In genomic region chr12:52032797-52033505, GRCh38 we compare ENCODE assay signal across 8 cellular contexts. TPM values are rescaled to one million over a fixed set of nuclear protein-coding genes. Genes with fewer than 3 reads are reported as not detected.
A peak's percentile ranks its signal among the peaks of the same experiment; 100 is the strongest.
DNase-seq lines count a peak whose midpoint lies in the region; ATAC-seq, FAIRE-seq and TF ChIP-seq lines count a peak whose summit lies in the region.

No MANE protein-coding gene starts in this region.

- peak; percentile 91 for ATAC-seq in HG03442 (IDR thresholded peaks at IDR 0.05; ENCODE audit: unreplicated experiment)

- H3K4me3 ChIP-seq in BE2C (ENCODE audit: low read depth, low read length) = peak overlapping the region; percentile 63

- H3K27me3 ChIP-seq in BE2C = no peaks in the 10 kb centered on the region

- peak; percentile 80 for FAIRE-seq in GM19239 (lab: Jason Lieb, UNC)

- peak overlapping the region; percentile 98 for H3K27ac ChIP-seq in cingulate gyrus (ENCODE audit: low read depth, low read length)

- no peaks in the 10 kb centered on the region for H3K36me3 ChIP-seq in BE2C

- DNase-seq in BE2C (peak; percentile 99), GM19239 (ENCODE audit: insufficient read length, low spot score) (peak; percentile 94), NCI-H524 (lab: John Stamatoyannopoulos, UW) (peak; percentile 86 to 91), left kidney (ENCODE audit: low read depth, low spot score) (peak; percentile 99)
- DNase-seq in activated CD4-positive, alpha-beta T cell treated with anti-CD3 and anti-CD28 coated beads for 4 hours = peak; percentile 84 to 86
- peak; percentile 92 for DNase-seq in stimulated activated CD4-positive, alpha-beta T cell treated with anti-CD3 and anti-CD28 coated beads, Interleukin-1b, Interleukin-23, amount 100 ng/mL, for 48 hours

- no peaks in the 10 kb centered on the region for H3K9me3 ChIP-seq in BE2C

- H3K4me1 ChIP-seq in BE2C = peaks cover 18% of the 10 kb centered on the region

- TF ChIP-seq CTCF in BE2C (IDR thresholded peaks at IDR 0.05; ENCODE audit: low read depth, low read length) = no peak

RNA-seq across cellular contexts. Expression of gene NR4A1, which starts 18.3 kb away (rescaled TPM):
- polyA plus RNA-seq in BE2C (2012; ENCODE audit: insufficient read depth, insufficient read length, low read depth) = 69.7 TPM

RNA-seq across cellular contexts. Expression of gene TAMALIN, which starts 26.2 kb away (rescaled TPM):
- polyA plus RNA-seq in BE2C (2012; ENCODE audit: insufficient read depth, insufficient read length, low read depth) = 37.0 TPM

RNA-seq across cellular contexts. Expression of gene ATG101, which starts 36.8 kb away (rescaled TPM):
- 337 TPM for polyA plus RNA-seq in BE2C (2012; ENCODE audit: insufficient read depth, insufficient read length, low read depth)

RNA-seq across cellular contexts. Expression of gene SMIM41, which starts 46.6 kb away (rescaled TPM):
- polyA plus RNA-seq in BE2C (2012; ENCODE audit: insufficient read depth, insufficient read length, low read depth) = not detected

Comparison
In these comparisons a context has a peak if more than half of its experiments do, and no peak if none do; other contexts are left out.
1. Peak in every context shown above with its lines: DNase-seq, ATAC-seq, H3K4me3 ChIP-seq and H3K27ac ChIP-seq.